11 cellular contexts compared by ENCODE assay signal in the genomic region with DNA sequence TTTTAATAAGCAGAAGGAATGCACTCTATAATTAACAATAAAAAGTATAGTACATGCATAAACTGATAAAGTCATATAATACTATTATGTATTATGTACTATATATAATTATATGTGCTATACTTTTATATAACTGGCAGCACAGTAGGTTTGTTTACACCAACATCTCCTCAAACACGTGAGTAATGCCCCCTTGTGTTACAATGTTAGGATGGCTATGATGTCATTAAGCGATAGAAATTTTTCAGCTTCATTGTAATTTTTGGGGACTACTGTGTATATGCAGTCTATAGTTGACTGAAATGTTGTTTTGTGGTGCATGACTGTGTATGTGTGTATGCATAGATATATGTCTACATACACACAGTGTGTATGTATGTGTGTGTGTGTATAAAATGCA.
A peak's percentile ranks its signal among the peaks of the same experiment; 100 is the strongest.
DNase-seq lines count a peak whose midpoint lies in the region; ATAC-seq and TF ChIP-seq lines count a peak whose summit lies in the region.
"Had no signal": no experiment of that assay in that cellular context is flagged by ENCODE, and none has a peak within 500 bp of the region (broad histone marks: within the 10 kb centered on the region; RNA-seq: fewer than 3 reads in every experiment).

No MANE protein-coding gene starts in this region.

- H3K27me3 ChIP-seq in AG04450 (ENCODE audit: control insufficient read depth, insufficient read depth, low read length) (no peaks in the 10 kb centered on the region), RWPE2 (ENCODE audit: insufficient read depth, poor library complexity, severe bottlenecking) (no peaks in the 10 kb centered on the region)

- H3K4me3 ChIP-seq in AG04450 (ENCODE audit: low read depth, low read length) = no peak overlapping the region
- H3K4me3 ChIP-seq in RWPE2 (ENCODE audit: severe bottlenecking) = no peak overlapping the region
- H3K4me3 ChIP-seq in foreskin fibroblast (ENCODE audit: low read depth in 1 of 2, low read length in 2 of 2) = no peak overlapping the region

- DNase-seq in AG04450 (ENCODE audit: low read depth, low spot score) (no peak), GM13977 (ENCODE audit: low spot score) (no peak), RWPE2 (ENCODE audit: low spot score) (no peak), fibroblast of peridontal ligament (ENCODE audit: extremely low read depth) (peak; percentile 23), foreskin fibroblast (no peak), DMS153 treated with DMSO at 0.1 percent for 48 hours (lab: John Stamatoyannopoulos, UW; ENCODE audit: unreplicated experiment) (no peak)
- no peak for DNase-seq in activated CD4-positive, alpha-beta T cell treated with anti-CD3 and anti-CD28 coated beads, Interleukin-2, amount 50 U/mL, for 1 hour
- DNase-seq: effector memory CD4-positive, alpha-beta T cell; naive thymus-derived CD8-positive, alpha-beta T cell; NCI-H446 treated with DMSO at 0.1 percent for 48 hours had no signal

- in situ Hi-C loops in GM13977 (cut with MboI; ENCODE audit: low pct_unique_long_range_greater_than_20kb, low sequenced_read_pairs, unreplicated experiment) = no loop called here

- H3K9me3 ChIP-seq in AG04450 (ENCODE audit: control insufficient read depth, insufficient read depth, low read length) = no peaks in the 10 kb centered on the region
- no peaks in the 10 kb centered on the region for H3K9me3 ChIP-seq in RWPE2 (ENCODE audit: severe bottlenecking)

- peaks cover 81% of the 10 kb centered on the region for H3K36me3 ChIP-seq in RWPE2 (ENCODE audit: low read depth)

- POLR2A ChIA-PET in AG04450 (lab: Yijun Ruan, JAX) = no interaction called here

- CTCF ChIA-PET in AG04450 (lab: Charles Lee) = interaction anchor here (0.8 to 3.8 kb wide), 9 partner anchors 8 to 686 kb away, joined by 3 to 36 read pairs (median 5); no protein-coding TSS in a partner anchor

- peak; percentile 23; the same call in 1 of the 3 replicates for ATAC-seq in RWPE2 (ENCODE audit: low read depth)
- ATAC-seq in GM19351 (IDR thresholded peaks at IDR 0.05; ENCODE audit: unreplicated experiment) = no peak
- ATAC-seq: naive thymus-derived CD8-positive, alpha-beta T cell had no signal

- H3K4me1 ChIP-seq in RWPE2 (ENCODE audit: insufficient read depth, poor library complexity, severe bottlenecking) = peaks cover 1% of the 10 kb centered on the region

- TF ChIP-seq CTCF in AG04450 (IDR thresholded peaks at IDR 0.05; ENCODE audit: low read depth, low read length) (peak; percentile 38), GM13977 (IDR thresholded peaks at IDR 0.05; ENCODE audit: extremely low read depth, insufficient read depth, missing control alignments) (peak; percentile 21), RWPE2 (IDR thresholded peaks at IDR 0.05; ENCODE audit: poor library complexity, severe bottlenecking) (peak; percentile 44), foreskin fibroblast (IDR thresholded peaks at IDR 0.05; ENCODE audit: low read depth, low read length) (no peak)

- H3K27ac ChIP-seq in AG04450 (ENCODE audit: low read depth, low read length) (no peak overlapping the region), RWPE2 (ENCODE audit: poor library complexity, severe bottlenecking) (no peak overlapping the region)
